In the genomic region with DNA sequence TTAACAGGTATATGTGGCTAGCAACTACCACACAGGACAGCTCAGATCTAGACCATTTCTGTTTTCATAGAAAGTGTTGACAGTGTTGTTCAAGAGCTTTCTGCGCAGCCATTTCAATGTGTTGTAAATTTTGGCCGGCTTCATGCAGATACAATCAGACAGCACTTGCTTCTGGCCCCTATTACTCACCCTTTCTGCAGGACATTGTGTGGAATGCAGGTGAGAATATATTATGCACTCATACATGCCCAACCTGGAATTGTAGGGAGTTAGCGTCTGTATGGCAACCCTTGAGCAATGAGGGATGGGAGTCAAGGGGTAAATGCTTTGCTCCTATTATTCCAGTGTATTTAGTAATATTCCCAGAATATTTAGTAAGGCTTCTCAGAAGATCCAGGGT, we compare ENCODE assay signal across 21 cellular contexts.
"Had no signal": no experiment of that assay in that cellular context is flagged by ENCODE, and none has a peak within 500 bp of the region (broad histone marks: within the 10 kb centered on the region; RNA-seq: fewer than 3 reads in every experiment).

No MANE protein-coding gene starts in this region.

- H3K27ac ChIP-seq: coronary artery, epithelial cell of prostate, esophagus squamous epithelium, gastrocnemius medialis, heart right ventricle, left lung, lower lobe of right lung had no signal

- H3K4me3 ChIP-seq: coronary artery, esophagus squamous epithelium, gastrocnemius medialis, heart right ventricle, left lung, lower lobe of right lung, mucosa of descending colon had no signal

- DNase-seq: effector CD8-positive, alpha-beta T cell; effector memory CD8-positive, alpha-beta T cell; endodermal cell; erythroblast; esophagus squamous epithelium; foreskin fibroblast; foreskin melanocyte; gastrocnemius medialis; glutamatergic neuron; head of caudate nucleus; heart right ventricle; hippocampal formation; left cardiac atrium; left lung; left ventricle myocardium superior; lower lobe of right lung; mucosa of descending colon; naive B cell had no signal

- H3K27me3 ChIP-seq: esophagus squamous epithelium, gastrocnemius medialis, left lung had no signal

- H3K9me3 ChIP-seq: esophagus squamous epithelium, gastrocnemius medialis, left lung, lower lobe of right lung, mucosa of descending colon had no signal

- ATAC-seq: effector memory CD8-positive, alpha-beta T cell; esophagus mucosa; gastrocnemius medialis; heart right ventricle; left cardiac atrium; left lung; left ventricle myocardium superior; lower lobe of right lung; mucosa of descending colon had no signal

- H3K4me1 ChIP-seq: esophagus squamous epithelium, gastrocnemius medialis, heart right ventricle, left lung, lower lobe of right lung had no signal

- H3K36me3 ChIP-seq: esophagus squamous epithelium, gastrocnemius medialis, heart right ventricle, left lung, lower lobe of right lung had no signal
